21 cellular contexts compared by ENCODE assay signal in the genomic region with DNA sequence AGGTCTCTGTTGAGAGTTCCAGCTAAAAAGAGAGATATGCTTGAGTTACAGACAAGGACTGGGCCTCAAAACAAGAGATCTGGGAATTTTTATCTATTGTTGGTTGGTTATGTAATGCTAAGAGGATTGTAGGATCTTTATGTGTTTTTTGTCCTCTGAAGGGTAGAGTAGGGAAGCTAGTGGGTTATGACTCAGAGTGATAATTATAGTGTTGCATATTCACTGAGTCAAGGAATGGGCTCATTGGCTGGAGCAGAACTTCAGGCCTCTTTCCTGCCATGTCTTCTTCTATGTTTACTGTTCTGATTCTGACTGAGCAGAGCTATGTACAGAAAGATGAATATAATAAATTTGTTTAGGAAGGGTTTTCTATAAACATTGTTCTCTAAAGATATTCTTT.
DNase-seq lines count a peak whose midpoint lies in the region.
"Had no signal": no experiment of that assay in that cellular context is flagged by ENCODE, and none has a peak within 500 bp of the region (broad histone marks: within the 10 kb centered on the region; RNA-seq: fewer than 3 reads in every experiment).

No MANE protein-coding gene starts in this region.

- H3K27ac Mint-ChIP-seq in activated CD4-positive, alpha-beta T cell treated with anti-CD3 and anti-CD28 coated beads, Interleukin-2, amount 10 ng/mL, durations not matched to agents 24 days and 14 days = no peak overlapping the region
- H3K27ac Mint-ChIP-seq: dendritic cell treated with granulocyte-macrophage colony-stimulating factor and Interleukin-4, amounts not matched to agents 40 ng/mL and 50 ng/mL, for 4 days; nephron progenitor cell had no signal

- no peak overlapping the region for H3K27ac ChIP-seq in epithelial cell of prostate
- H3K27ac ChIP-seq: adrenal gland, tibial nerve had no signal

- H3K4me3 Mint-ChIP-seq in activated CD4-positive, alpha-beta T cell treated with anti-CD3 and anti-CD28 coated beads, Interleukin-2, amount 10 ng/mL, durations not matched to agents 24 days and 14 days = no peak overlapping the region
- H3K4me3 Mint-ChIP-seq: dendritic cell treated with granulocyte-macrophage colony-stimulating factor and Interleukin-4, amounts not matched to agents 40 ng/mL and 50 ng/mL, for 4 days; nephron progenitor cell had no signal

- no peaks in the 10 kb centered on the region for H3K27me3 Mint-ChIP-seq in activated CD4-positive, alpha-beta T cell treated with anti-CD3 and anti-CD28 coated beads, Interleukin-2, amount 10 ng/mL, durations not matched to agents 24 days and 14 days
- H3K27me3 Mint-ChIP-seq: dendritic cell treated with granulocyte-macrophage colony-stimulating factor and Interleukin-4, amounts not matched to agents 40 ng/mL and 50 ng/mL, for 4 days had no signal

- H3K4me1 Mint-ChIP-seq in activated CD4-positive, alpha-beta T cell treated with anti-CD3 and anti-CD28 coated beads, Interleukin-2, amount 10 ng/mL, durations not matched to agents 24 days and 14 days = peaks cover 12% of the 10 kb centered on the region

- intact Hi-C loops in activated CD4-positive, alpha-beta T cell treated with anti-CD3 and anti-CD28 coated beads, Interleukin-2, amount 10 ng/mL, durations not matched to agents 24 days and 14 days (cut with micrococcal nuclease) = no loop called here

- peaks cover 1% of the 10 kb centered on the region for H3K36me3 Mint-ChIP-seq in activated CD4-positive, alpha-beta T cell treated with anti-CD3 and anti-CD28 coated beads, Interleukin-2, amount 10 ng/mL, durations not matched to agents 24 days and 14 days (ENCODE audit: low read depth)

- DNase-seq in HCEC 1CT = peak; percentile 79
- DNase-seq in NCI-H69 (lab: John Stamatoyannopoulos, UW) = peak; percentile 62
- peak; percentile 6 for DNase-seq in epithelial cell of prostate (ENCODE audit: low read depth, low spot score)
- peak; percentile 30 for DNase-seq in renal cortical epithelial cell (ENCODE audit: low read depth)
- DNase-seq in activated CD4-positive, alpha-beta T cell treated with anti-CD3 and anti-CD28 coated beads, Interleukin-2, amount 10 ng/mL, durations not matched to agents 24 days and 14 days = no peak
- DNase-seq in NCI-H2196 (lab: John Stamatoyannopoulos, UW; ENCODE audit: unreplicated experiment) = no peak
- no peak for DNase-seq in SKM-1 (lab: John Stamatoyannopoulos, UW; ENCODE audit: unreplicated experiment)
- DNase-seq: activated CD4-positive, alpha-beta T cell treated with anti-CD3 and anti-CD28 coated beads, Interleukin-2, amount 50 U/mL, for 4 hours; activated effector memory CD4-positive, alpha-beta T cell treated with anti-CD3 and anti-CD28 coated beads, Interleukin-2, amount 50 U/mL, for 16 hours; adrenal gland; AML-193; DMS79; left cardiac atrium; NCI-H1930; NCI-H345; nephron progenitor cell; posterior cingulate gyrus; stimulated activated naive CD4-positive, alpha-beta T cell treated with Interleukin-2 at 50 U/mL for 16 hours; T-helper 2 cell had no signal

- peaks cover 3% of the 10 kb centered on the region for H3K9me3 Mint-ChIP-seq in activated CD4-positive, alpha-beta T cell treated with anti-CD3 and anti-CD28 coated beads, Interleukin-2, amount 10 ng/mL, durations not matched to agents 24 days and 14 days
- H3K9me3 Mint-ChIP-seq: nephron progenitor cell had no signal

Comparison
In these comparisons a context has a peak if more than half of its experiments do, and no peak if none do; other contexts are left out.
1. DNase-seq: peak in HCEC 1CT (single experiment), NCI-H69 (single experiment), epithelial cell of prostate (single experiment) and renal cortical epithelial cell (single experiment); none in activated CD4-positive, alpha-beta T cell treated with anti-CD3 and anti-CD28 coated beads, Interleukin-2, amount 10 ng/mL, durations not matched to agents 24 days and 14 days (single experiment), NCI-H2196 (single experiment) and SKM-1 (single experiment).